In genomic region chr1:60848583-60849188, GRCh38 we compare ENCODE assay signal across 9 cellular contexts.
A peak's percentile ranks its signal among the peaks of the same experiment; 100 is the strongest.
DNase-seq lines count a peak whose midpoint lies in the region; ATAC-seq and TF ChIP-seq lines count a peak whose summit lies in the region.
"Had no signal": no experiment of that assay in that cellular context is flagged by ENCODE, and none has a peak within 500 bp of the region (broad histone marks: within the 10 kb centered on the region; RNA-seq: fewer than 3 reads in every experiment).

No MANE protein-coding gene starts in this region.

- peaks cover 32% of the 10 kb centered on the region for H3K9me3 Mint-ChIP-seq in neural crest cell

- H3K4me1 Mint-ChIP-seq in neural crest cell: peaks cover 14% of the 10 kb centered on the region

- peaks cover 18% of the 10 kb centered on the region for H3K36me3 Mint-ChIP-seq in neural crest cell (ENCODE audit: low read depth)
- H3K36me3 Mint-ChIP-seq: activated naive CD8-positive, alpha-beta T cell had no signal

- no peak overlapping the region for H3K4me3 Mint-ChIP-seq in neural crest cell
- H3K4me3 Mint-ChIP-seq: activated naive CD8-positive, alpha-beta T cell had no signal

- ATAC-seq in HG02642 (IDR thresholded peaks at IDR 0.05; ENCODE audit: poor library complexity, unreplicated experiment): no peak

- no peak overlapping the region for H3K27ac Mint-ChIP-seq in neural crest cell (ENCODE audit: unreplicated experiment)
- H3K27ac Mint-ChIP-seq: activated naive CD8-positive, alpha-beta T cell had no signal

- H3K4me3 ChIP-seq in cardiac fibroblast (replicated peaks in 1 of 2; ENCODE audit: low read depth in 2 of 2, low read length in 2 of 2): no peak overlapping the region

- peak; percentile 56 for TF ChIP-seq CTCF in cardiac fibroblast (IDR thresholded peaks at IDR 0.05; ENCODE audit: low read depth, low read length)
- TF ChIP-seq CTCF in neural crest cell (conservative IDR thresholded peaks at IDR 0.05): peak; percentile 82

- peak; percentile 44 to 55 for DNase-seq in NCI-H526 (lab: John Stamatoyannopoulos, UW)
- no peak for DNase-seq in NCI-H526 treated with DMSO at 0.1 percent for 48 hours (lab: John Stamatoyannopoulos, UW)
- peak; percentile 10 for DNase-seq in NCI-H345 (lab: John Stamatoyannopoulos, UW)
- DNase-seq in cardiac fibroblast (ENCODE audit: low read depth in 2 of 2): peak; percentile 73 to 75
- DNase-seq in neural crest cell (ENCODE audit: low read depth, low spot score): no peak
- no peak for DNase-seq in HPDE6-E6E7 (ENCODE audit: extremely low spot score)
- no peak for DNase-seq in cerebellum (ENCODE audit: low spot score)

- H3K27me3 Mint-ChIP-seq in neural crest cell (ENCODE audit: low read depth): no peaks in the 10 kb centered on the region

Comparison
In these comparisons a context has a peak if more than half of its experiments do, and no peak if none do; other contexts are left out.
1. DNase-seq: peak in NCI-H526 (2 of 2), NCI-H345 (single experiment) and cardiac fibroblast (2 of 2); none in NCI-H526 treated with DMSO at 0.1 percent for 48 hours (single experiment), neural crest cell (single experiment), HPDE6-E6E7 (single experiment) and cerebellum (single experiment).